Comparison of ENCODE assay signal across 23 cellular contexts in genomic region chr18:53906681-53907080, GRCh38.
DNase-seq lines count a peak whose midpoint lies in the region; ATAC-seq, FAIRE-seq and TF ChIP-seq lines count a peak whose summit lies in the region.
"Had no signal": no experiment of that assay in that cellular context is flagged by ENCODE, and none has a peak within 500 bp of the region (broad histone marks: within the 10 kb centered on the region; RNA-seq: fewer than 3 reads in every experiment).

No MANE protein-coding gene starts in this region.

- TF ChIP-seq CTCF in right atrium auricular region (IDR thresholded peaks at IDR 0.05) (no peak), heart right ventricle (IDR thresholded peaks at IDR 0.05) (no peak), upper lobe of right lung (IDR thresholded peaks at IDR 0.05) (no peak)

- DNase-seq in Right ventricle myocardium inferior (ENCODE audit: missing footprints) (no peak), right atrium auricular region (ENCODE audit: low spot score) (no peak), cerebellum (ENCODE audit: low spot score) (peak; percentile 28), heart right ventricle (peak in 1 of 2 donors; percentile 55), upper lobe of right lung (no peak), pons (ENCODE audit: low spot score) (no peak), urothelium cell line (ENCODE audit: low spot score) (no peak), SJCRH30 (no peak)
- DNase-seq: activated CD4-positive, alpha-beta T cell treated with anti-CD3 and anti-CD28 coated beads, Interleukin-2, amount 50 U/mL, for 1 hour; DMS79; head of caudate nucleus; Karpas-422; left colon; mesendoderm; NCI-H187; NCI-H774; small intestine; stimulated activated CD4-positive, alpha-beta T cell treated with anti-CD3 and anti-CD28 coated beads, Interleukin-1b, Interleukin-23, amount 100 ng/mL, for 48 hours; substantia nigra; WERI-Rb-1 had no signal

- no peaks in the 10 kb centered on the region for H3K4me1 ChIP-seq in right atrium auricular region
- H3K4me1 ChIP-seq in heart right ventricle, result peaks cover 0 to 24% (median 0%) of the 10 kb centered on the region in 9 donors
- no peaks in the 10 kb centered on the region for H3K4me1 ChIP-seq in upper lobe of right lung
- H3K4me1 ChIP-seq in SJCRH30, result no peaks in the 10 kb centered on the region
- H3K4me1 ChIP-seq: ascending aorta had no signal

- H3K4me3 ChIP-seq in right atrium auricular region (no peak overlapping the region), heart right ventricle (no peak overlapping the region), upper lobe of right lung (no peak overlapping the region), SJCRH30 (no peak overlapping the region)
- H3K4me3 ChIP-seq: ascending aorta had no signal

- intact Hi-C loops in Right ventricle myocardium inferior (cut with DNase I) (loop anchor here (5.0 kb wide), 1 partner anchor 126 kb away; no protein-coding TSS in a partner anchor), heart right ventricle (cut with DNase I) (no loop called here), upper lobe of right lung (cut with DNase I) (no loop called here)

- H3K36me3 ChIP-seq in right atrium auricular region, result no peaks in the 10 kb centered on the region
- no peaks in the 10 kb centered on the region for H3K36me3 ChIP-seq in heart right ventricle
- no peaks in the 10 kb centered on the region for H3K36me3 ChIP-seq in upper lobe of right lung
- H3K36me3 ChIP-seq in SJCRH30, result no peaks in the 10 kb centered on the region
- H3K36me3 ChIP-seq: ascending aorta, neutrophil, WERI-Rb-1 had no signal

- H3K9me3 ChIP-seq in right atrium auricular region, result peaks cover 0 to 5% of the 10 kb centered on the region in 2 donors
- peaks cover 0 to 4% (median 0%) of the 10 kb centered on the region in 11 donors for H3K9me3 ChIP-seq in heart right ventricle
- no peaks in the 10 kb centered on the region for H3K9me3 ChIP-seq in upper lobe of right lung
- H3K9me3 ChIP-seq in SJCRH30 (replicated peaks), result no peaks in the 10 kb centered on the region
- H3K9me3 ChIP-seq: ascending aorta, neutrophil had no signal

- no peak for FAIRE-seq in urothelium cell line (lab: Jason Lieb, UNC)
- FAIRE-seq: GM12891, small intestine had no signal

- 28 to 36% methylated on average over 2 of the region's 2 CpGs for WGBS in heart right ventricle, 2 donors

- H3K27ac ChIP-seq in right atrium auricular region (peak overlapping the region in 1 of 2 donors; percentile 30), heart right ventricle (peak overlapping the region in 1 of 10 donors; percentile 51), upper lobe of right lung (no peak overlapping the region), SJCRH30 (no peak overlapping the region)
- H3K27ac ChIP-seq: ascending aorta, neutrophil, WERI-Rb-1 had no signal

- ATAC-seq in Right ventricle myocardium inferior (peak; percentile 90), heart right ventricle (peak in 6 of 8 donors; percentile 71 to 94 (median 84)), upper lobe of right lung (peak; percentile 68)
- ATAC-seq: left colon had no signal

- no peaks in the 10 kb centered on the region for H3K27me3 ChIP-seq in right atrium auricular region
- no peaks in the 10 kb centered on the region for H3K27me3 ChIP-seq in heart right ventricle
- no peaks in the 10 kb centered on the region for H3K27me3 ChIP-seq in upper lobe of right lung
- no peaks in the 10 kb centered on the region for H3K27me3 ChIP-seq in SJCRH30
- H3K27me3 ChIP-seq: ascending aorta, neutrophil had no signal
